In genomic region chr3:9843715-9844438, GRCh38 we compare ENCODE assay signal across 8 cellular contexts. TPM values are rescaled to one million over a fixed set of nuclear protein-coding genes. Genes with fewer than 3 reads are reported as not detected.
DNase-seq lines count a peak whose midpoint lies in the region; ATAC-seq, FAIRE-seq and TF ChIP-seq lines count a peak whose summit lies in the region.

TSS of gene RPUSD3 (minus strand) at chr3:9844008. CDS start at chr3:9843990, 18 bp downstream.

- H3K36me3 ChIP-seq in Caco-2 (ENCODE audit: control insufficient read depth, insufficient read depth, low read length) = no peaks in the 10 kb centered on the region
- peaks cover 32% of the 10 kb centered on the region for H3K36me3 ChIP-seq in HUES48 (ENCODE audit: control insufficient read depth, insufficient read depth, low read length)
- peaks cover 32% of the 10 kb centered on the region for H3K36me3 ChIP-seq in OCI-LY7 (ENCODE audit: insufficient read depth, low read length)
- H3K36me3 ChIP-seq in endothelial cell of umbilical vein (ENCODE audit: control insufficient read depth in 2 of 2, extremely low read depth in 1 of 2, insufficient read depth in 2 of 2, low read length in 2 of 2) = peaks cover 4% of the 10 kb centered on the region in 2 experiments

- dilution Hi-C loops in endothelial cell of umbilical vein (cut with MboI; ENCODE audit: extremely low pct_ligation_motif_present, low sequenced_read_pairs) = no loop called here

- H3K4me3 ChIP-seq in Caco-2 (ENCODE audit: low read depth, low read length) (peak within 1 kb of the TSS; percentile 79), HUES48 (ENCODE audit: low read depth, low read length) (peak within 1 kb of the TSS; percentile 78), OCI-LY7 (ENCODE audit: low read depth, low read length, poor library complexity, severe bottlenecking) (peak within 1 kb of the TSS; percentile 85), endothelial cell of umbilical vein (replicated peaks in 1 of 3; ENCODE audit: insufficient read depth in 1 of 3, low read depth in 1 of 3, low read length in 3 of 3) (peak within 1 kb of the TSS; percentile 64 to 80 (median 77))

- H3K9me3 ChIP-seq in Caco-2 = no peaks in the 10 kb centered on the region
- H3K9me3 ChIP-seq in HUES48 (ENCODE audit: control insufficient read depth, insufficient read depth, low read length) = no peaks in the 10 kb centered on the region
- no peaks in the 10 kb centered on the region for H3K9me3 ChIP-seq in OCI-LY7 (ENCODE audit: low read length)
- H3K9me3 ChIP-seq in endothelial cell of umbilical vein (replicated peaks; ENCODE audit: control insufficient read depth, insufficient read depth, low read length) = no peaks in the 10 kb centered on the region

- H3K79me2 ChIP-seq in OCI-LY7 (ENCODE audit: insufficient read depth, low read depth, low read length) (no peaks in the 10 kb centered on the region; the same call in 1 of the 2 replicates), endothelial cell of umbilical vein (ENCODE audit: control insufficient read depth, insufficient read depth, low read length) (peaks cover 3% of the 10 kb centered on the region)

- H3K9me3 Mint-ChIP-seq in Caco-2 (ENCODE audit: unreplicated experiment) = no peaks in the 10 kb centered on the region

- intact Hi-C loops in Caco-2 (cut with micrococcal nuclease; ENCODE audit: unreplicated experiment) = loop anchor here (2.0 to 5.0 kb wide), 4 partner anchors 35 to 88 kb away; partner anchors contain the start of genes CRELD1 and IL17RC
- intact Hi-C loops in OCI-LY7 (cut with micrococcal nuclease; ENCODE audit: unreplicated experiment) = loop anchor here (5.0 kb wide), 2 partner anchors 88 to 478 kb away; partner anchors contain the start of genes CRELD1 and SEC13
- intact Hi-C loops in endothelial cell of umbilical vein (cut with micrococcal nuclease) = loop anchor here (1.0 to 5.0 kb wide), 4 partner anchors 73 to 478 kb away; partner anchors contain the start of genes CRELD1, IL17RC and SEC13

- POLR2A ChIA-PET in Caco-2 (lab: Charles Lee) (interaction anchor here (0.5 to 0.8 kb wide), 3 partner anchors 40 to 447 kb away, joined by 3 read pairs; no protein-coding TSS in a partner anchor), OCI-LY7 (lab: Charles Lee) (interaction anchor here (0.8 kb wide), 2 partner anchors 10 to 88 kb away, joined by 3 to 4 read pairs; no protein-coding TSS in a partner anchor), endothelial cell of umbilical vein (lab: Charles Lee) (no interaction called here)

- no peaks in the 10 kb centered on the region for H3K27me3 Mint-ChIP-seq in Caco-2 (ENCODE audit: insufficient read depth, unreplicated experiment)

- H3K9ac ChIP-seq in HUES48 (ENCODE audit: low read depth, low read length) (peak within 1 kb of the TSS; percentile 60), endothelial cell of umbilical vein (replicated peaks; ENCODE audit: extremely low read depth, insufficient read depth, low read length) (peak within 1 kb of the TSS; percentile 66)

- BruUV-seq in Caco-2 (replicated peaks; lab: Mats Ljungman, UMichigan) = no TSS peak
- BruUV-seq in OCI-LY7 (replicated peaks; lab: Mats Ljungman, UMichigan) = no TSS peak
- TSS peak; percentile 63 for BruUV-seq in endothelial cell of umbilical vein (replicated peaks; lab: Mats Ljungman, UMichigan)

- no peaks in the 10 kb centered on the region for H3K9me2 ChIP-seq in OCI-LY7 (ENCODE audit: insufficient read depth, low read length)

- H3K36me3 Mint-ChIP-seq in Caco-2 (ENCODE audit: insufficient read depth, unreplicated experiment) = peaks cover 25% of the 10 kb centered on the region

- no peaks in the 10 kb centered on the region for H3K27me3 ChIP-seq in Caco-2 (replicated peaks; ENCODE audit: control insufficient read depth, insufficient read depth, low read length)
- no peaks in the 10 kb centered on the region for H3K27me3 ChIP-seq in HUES48 (ENCODE audit: control insufficient read depth, insufficient read depth, low read length)
- H3K27me3 ChIP-seq in endothelial cell of umbilical vein (ENCODE audit: control insufficient read depth in 2 of 2, insufficient read depth in 2 of 2, low read length in 2 of 2) = no peaks in the 10 kb centered on the region

- peak; percentile 96 to 98 for DNase-seq in Caco-2
- peak; percentile 95 for DNase-seq in OCI-LY7 (ENCODE audit: low spot score)
- peak; percentile 98 for DNase-seq in activated T-cell treated with anti-CD3 and anti-CD28 coated beads for 1 hour (ENCODE audit: low read depth)
- DNase-seq in endothelial cell of umbilical vein (ENCODE audit: low read depth, low spot score) = peak; percentile 96
- peak; percentile 96 for DNase-seq in middle frontal gyrus (ENCODE audit: extremely low spot score, low spot score)
- peak; percentile 92 to 96 for DNase-seq in stimulated activated CD8-positive, alpha-beta memory T cell treated with anti-CD3 and anti-CD28 coated beads, Interleukin-2, amount 100 ng/mL, for 48 hours (ENCODE audit: low read depth in 2 of 2)

- H3K4me1 ChIP-seq in Caco-2 (peaks cover 20% of the 10 kb centered on the region), HUES48 (ENCODE audit: control insufficient read depth, insufficient read depth, low read length) (peaks cover 4% of the 10 kb centered on the region; the same call in 1 of the 2 replicates), OCI-LY7 (ENCODE audit: insufficient read depth, low read length, poor library complexity, severe bottlenecking) (peaks cover 16% of the 10 kb centered on the region), endothelial cell of umbilical vein (ENCODE audit: control insufficient read depth, extremely low read depth, insufficient read depth, low read length) (peaks cover 14% of the 10 kb centered on the region)

- H2AFZ ChIP-seq in OCI-LY7 (ENCODE audit: low read length) = peak within 1 kb of the TSS; percentile 99
- H2AFZ ChIP-seq in endothelial cell of umbilical vein (ENCODE audit: low read depth, low read length) = peak within 1 kb of the TSS; percentile 87

- H3K4me2 ChIP-seq in OCI-LY7 (ENCODE audit: low read length) = peak within 1 kb of the TSS; percentile 78
- peak within 1 kb of the TSS; percentile 65 for H3K4me2 ChIP-seq in endothelial cell of umbilical vein (ENCODE audit: insufficient read depth, low read length)

- H4K20me1 ChIP-seq in OCI-LY7 (ENCODE audit: insufficient read depth, low read length) (no peaks in the 10 kb centered on the region), endothelial cell of umbilical vein (replicated peaks; ENCODE audit: control insufficient read depth, extremely low read depth, insufficient read depth, low read length) (no peaks in the 10 kb centered on the region)

- peaks cover 14% of the 10 kb centered on the region for H3K4me1 Mint-ChIP-seq in Caco-2 (ENCODE audit: low read depth, unreplicated experiment)

- ATAC-seq in GM21381 (IDR thresholded peaks at IDR 0.05; ENCODE audit: unreplicated experiment) = peak; percentile 97

- TF ChIP-seq POLR2A in endothelial cell of umbilical vein (IDR thresholded peaks at IDR 0.05; ENCODE audit: low read depth, low read length) = peak; percentile 77

- H3K9me1 ChIP-seq in endothelial cell of umbilical vein (replicated peaks; ENCODE audit: control insufficient read depth, extremely low read depth, insufficient read depth, low read length) = no peaks in the 10 kb centered on the region

- TF ChIP-seq CTCF in Caco-2 (IDR thresholded peaks at IDR 0.05; ENCODE audit: insufficient read depth in 1 of 2, low read depth in 1 of 2, low read length in 1 of 2, severe bottlenecking in 1 of 2, unreplicated experiment in 1 of 2) = no peak
- no peak for TF ChIP-seq CTCF in OCI-LY7 (conservative IDR thresholded peaks at IDR 0.05; ENCODE audit: low read length)
- no peak for TF ChIP-seq CTCF in endothelial cell of umbilical vein (IDR thresholded peaks at IDR 0.05; ENCODE audit: extremely low read depth in 1 of 2, insufficient read depth in 1 of 2, low read depth in 1 of 2, low read length in 2 of 2)

- H3K27ac Mint-ChIP-seq in Caco-2 (ENCODE audit: unreplicated experiment) = peak within 1 kb of the TSS; percentile 94

- CTCF ChIA-PET in Caco-2 (lab: Charles Lee) = interaction anchor here (0.7 to 1.7 kb wide), 2 partner anchors 73 to 89 kb away, joined by 3 to 5 read pairs; partner anchors contain the start of gene IL17RC
- CTCF ChIA-PET in OCI-LY7 (lab: Charles Lee; ENCODE audit: unreplicated experiment) = interaction anchor here (1.6 kb wide), 1 partner anchor 35 kb away, joined by 3 read pairs; no protein-coding TSS in a partner anchor
- CTCF ChIA-PET in endothelial cell of umbilical vein (lab: Charles Lee) = interaction anchor here (0.7 to 5.2 kb wide), 5 partner anchors 40 to 478 kb away, joined by 3 to 35 read pairs (median 4); no protein-coding TSS in a partner anchor

- peak; percentile 97 for FAIRE-seq in endothelial cell of umbilical vein (lab: Jason Lieb, UNC)

- peak within 1 kb of the TSS; percentile 99 for H3K4me3 Mint-ChIP-seq in Caco-2 (ENCODE audit: unreplicated experiment)

- H3K27ac ChIP-seq in HUES48 (ENCODE audit: low read depth, low read length) (peak within 1 kb of the TSS; percentile 83), OCI-LY7 (ENCODE audit: low read depth, low read length, poor library complexity, severe bottlenecking) (peak within 1 kb of the TSS; percentile 15), endothelial cell of umbilical vein (ENCODE audit: insufficient read depth, low read depth, low read length) (peak within 1 kb of the TSS; percentile 11)

TF ChIP-seq in endothelial cell of umbilical vein, 7 proteins besides CTCF, POLR2A, EP300 and RAD21:
- TF ChIP-seq MYC (IDR thresholded peaks at IDR 0.05; ENCODE audit: low read depth, low read length) = no peak
- peak; percentile 80 for TF ChIP-seq POLR2AphosphoS5 (IDR thresholded peaks at IDR 0.05; ENCODE audit: insufficient read depth, low read depth, low read length)
- no peak for TF ChIP-seq EZH2 (IDR thresholded peaks at IDR 0.05; ENCODE audit: borderline replicate concordance, low read depth, low read length, severe bottlenecking)
- peak; percentile 27 for TF ChIP-seq GATA2 (IDR thresholded peaks at IDR 0.05; ENCODE audit: insufficient read depth, insufficient read length, low read depth, low read length)
- TF ChIP-seq MAX (IDR thresholded peaks at IDR 0.05; ENCODE audit: insufficient read depth, insufficient read length) = peak; percentile 4

RNA-seq across cellular contexts. Expression of gene RPUSD3, which starts in this region (rescaled TPM):
- 54.8 and 61.8 TPM in 2 replicates for total RNA-seq in Caco-2 (2022)
- total RNA-seq in OCI-LY7 (2014; rRNA removed; shearing (Covaris generic)) = 44.2 and 47.4 TPM in 2 replicates
- total RNA-seq in OCI-LY7 (2022) = 59.2 and 65.2 TPM in 2 replicates
- total RNA-seq in endothelial cell of umbilical vein = 34.8 and 38.9 TPM in 2 replicates
- polyA plus RNA-seq in endothelial cell of umbilical vein = 56.6 and 63.2 TPM in 2 replicates
- polyA plus RNA-seq in endothelial cell of umbilical vein (2011; cell fraction: cytosol; rRNA removed) = 42.6 and 43.5 TPM in 2 replicates
- polyA plus RNA-seq in endothelial cell of umbilical vein (2011; cell fraction: nucleus; rRNA removed) = 27.6 and 28.6 TPM in 2 replicates
- polyA plus RNA-seq in endothelial cell of umbilical vein (2012) = 22.3 and 31.3 TPM in 2 replicates
- polyA minus RNA-seq in endothelial cell of umbilical vein = 21.8 and 28.3 TPM in 2 replicates
- polyA minus RNA-seq in endothelial cell of umbilical vein (2011; cell fraction: cytosol; rRNA and poly(A)+ RNA removed) = 21.2 TPM
- 7.5 and 9.9 TPM in 2 replicates for polyA minus RNA-seq in endothelial cell of umbilical vein (2011; cell fraction: nucleus; rRNA and poly(A)+ RNA removed)

Comparison
In these comparisons a context has a peak if more than half of its experiments do, and no peak if none do; other contexts are left out.
1. Peak in every context shown above with its lines: DNase-seq, ATAC-seq, H3K4me3 ChIP-seq and H3K27ac ChIP-seq.
2. H3K27ac ChIP-seq: peak in every context shown above with its lines; median percentile 83 in HUES48; 15 in OCI-LY7; 11 in endothelial cell of umbilical vein.